ENCODE assay signal across 17 cellular contexts in the genomic region with DNA sequence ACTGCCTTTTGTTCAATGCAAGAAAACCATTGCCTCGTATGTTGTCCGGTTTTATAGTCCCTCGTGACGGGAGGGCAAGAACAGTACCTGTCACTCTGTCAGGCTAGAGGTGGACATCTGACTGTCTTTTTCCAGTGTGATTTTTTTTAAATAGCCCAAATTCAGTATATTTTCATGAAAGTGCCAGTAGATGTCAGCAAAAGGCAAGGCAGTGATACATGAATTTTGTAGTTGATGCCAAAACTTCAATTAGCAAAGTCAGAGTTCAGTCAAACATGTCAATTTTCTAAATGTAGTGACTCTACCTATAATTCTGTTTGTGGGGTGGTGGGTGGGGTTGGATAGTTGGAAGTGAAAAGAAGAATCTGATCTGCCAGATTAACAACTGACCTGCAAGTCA.
DNase-seq lines count a peak whose midpoint lies in the region; ATAC-seq, FAIRE-seq and TF ChIP-seq lines count a peak whose summit lies in the region.
"Had no signal": no experiment of that assay in that cellular context is flagged by ENCODE, and none has a peak within 500 bp of the region (broad histone marks: within the 10 kb centered on the region; RNA-seq: fewer than 3 reads in every experiment).

No MANE protein-coding gene starts in this region.

- H3F3A ChIP-seq in OCI-LY1 (ENCODE audit: insufficient read depth, low read length) = no peaks in the 10 kb centered on the region

- H4K20me1 ChIP-seq in H9 (ENCODE audit: control insufficient read depth, insufficient read depth, insufficient read length) (no peaks in the 10 kb centered on the region), OCI-LY1 (ENCODE audit: insufficient read depth, low read length) (no peaks in the 10 kb centered on the region), H1 (replicated peaks in 1 of 2; ENCODE audit: control insufficient read depth in 1 of 2, insufficient read depth in 2 of 2, low read length in 2 of 2) (no peaks in the 10 kb centered on the region)

- no peaks in the 10 kb centered on the region for H3K27me3 Mint-ChIP-seq in H9 (ENCODE audit: low read depth)
- H3K27me3 Mint-ChIP-seq: activated naive CD8-positive, alpha-beta T cell treated with anti-CD3 and anti-CD28 coated beads, Interleukin-2, amount 50 U/mL, for 24 hours; T-helper 17 cell had no signal

- WGBS in H9 (ENCODE audit: extremely low coverage, insufficient read length, low lambda C conversion rate) = no CpG with 5 or more reads among the region's 4 CpGs
- WGBS in H1 (ENCODE audit: extremely low coverage in 1 of 2, insufficient coverage in 1 of 2, insufficient read length in 1 of 2, insufficient replicate concordance in 2 of 2, low coverage in 1 of 2, low lambda C conversion rate in 2 of 2, missing lambda C conversion rate in 1 of 2), 2 experiments = 100% methylated on average over 4 of the region's 4 CpGs; no CpG with 5 or more reads in 1 of the 2 experiments
- 81 to 92% (median 89%) methylated on average over 4 of the region's 4 CpGs for whole genome bisulfite sequencing in small intestine, 3 donors

- no peak overlapping the region for H3K9ac ChIP-seq in H9 (ENCODE audit: extremely low read depth, insufficient read length, low read length)
- no peak overlapping the region for H3K9ac ChIP-seq in OCI-LY1 (ENCODE audit: low read length)
- no peak overlapping the region for H3K9ac ChIP-seq in H1 (replicated peaks in 1 of 4; ENCODE audit: extremely low read depth in 1 of 4, low read depth in 3 of 4, low read length in 3 of 4)

- no peaks in the 10 kb centered on the region for H3K9me2 ChIP-seq in OCI-LY1 (ENCODE audit: low read depth, low read length)

- H3K14ac ChIP-seq in H9 (ENCODE audit: insufficient read depth, low read length) (no peak overlapping the region), H1 (ENCODE audit: insufficient read length) (no peak overlapping the region)

- no peak overlapping the region for H3T11ph ChIP-seq in H9 (ENCODE audit: low read length)

- TF ChIP-seq CTCF in BE2C (IDR thresholded peaks at IDR 0.05; ENCODE audit: low read depth, low read length) (0 out of 2 replicates have a peak, but pooled peaks have one; percentile 4), H9 (conservative IDR thresholded peaks at IDR 0.05) (peak; percentile 38; the same call in 2 of the 3 replicates), OCI-LY1 (IDR thresholded peaks at IDR 0.05; ENCODE audit: low read length) (peak; percentile 39; the same call in 1 of the 2 replicates), H1 (IDR thresholded peaks at IDR 0.05; ENCODE audit: control extremely low read depth in 1 of 3, insufficient read depth in 1 of 3, low read depth in 1 of 3, low read length in 3 of 3) (peak in 1 of 3 experiments; percentile 24; a peak in 2 of 4 replicates)

- TF ChIP-seq POLR2A in H1 (IDR thresholded peaks at IDR 0.05; ENCODE audit: control extremely low read depth in 1 of 2, low read depth in 2 of 2, low read length in 2 of 2) = no peak

- H3K4me1 ChIP-seq in BE2C (no peaks in the 10 kb centered on the region), H9 (ENCODE audit: insufficient read depth, low read length) (no peaks in the 10 kb centered on the region; the same call in 1 of the 2 replicates), OCI-LY1 (ENCODE audit: insufficient read depth, low read length, severe bottlenecking) (no peaks in the 10 kb centered on the region), H1 (replicated peaks in 1 of 4; ENCODE audit: control insufficient read depth in 3 of 4, insufficient read depth in 4 of 4, low read length in 3 of 4) (0 out of 7 replicates have a peak, but pooled peaks cover 0 to 3% (median 0%) of the 10 kb centered on the region in 4 experiments), small intestine (ENCODE audit: control insufficient read depth in 2 of 2, insufficient read depth in 1 of 2, low read depth in 1 of 2, low read length in 1 of 2) (no peaks in the 10 kb centered on the region)
- H3K4me1 ChIP-seq: suprapubic skin had no signal

- H3K27ac Mint-ChIP-seq in H9 = no peak overlapping the region
- no peak overlapping the region for H3K27ac Mint-ChIP-seq in stimulated activated effector memory CD8-positive, alpha-beta T cell treated with anti-CD3 and anti-CD28 coated beads, Interleukin-12 subunit alpha, Interleukin-12 subunit beta, amount 100 ng/mL, for 72 hours
- H3K27ac Mint-ChIP-seq: activated naive CD8-positive, alpha-beta T cell treated with anti-CD3 and anti-CD28 coated beads, Interleukin-2, amount 50 U/mL, for 24 hours; activated T-cell treated with anti-CD3 and anti-CD28 coated beads, Interleukin-2, amount 50 U/mL, for 72 hours; T-helper 17 cell had no signal

- H3K18ac ChIP-seq in H9 (ENCODE audit: insufficient read length, low read depth, low read length) (no peak overlapping the region), H1 (ENCODE audit: extremely low read depth, low read length) (no peak overlapping the region)

- H2BK5ac ChIP-seq in H9 (ENCODE audit: insufficient read length, low read length) = no peak overlapping the region
- no peak overlapping the region for H2BK5ac ChIP-seq in H1 (ENCODE audit: low read depth, low read length)

- no peaks in the 10 kb centered on the region for H3K79me2 ChIP-seq in H9 (ENCODE audit: insufficient read depth, low read length)
- H3K79me2 ChIP-seq in OCI-LY1 (ENCODE audit: insufficient read depth, low read length) = no peaks in the 10 kb centered on the region
- no peaks in the 10 kb centered on the region for H3K79me2 ChIP-seq in H1 (ENCODE audit: control insufficient read depth in 1 of 2, insufficient read depth in 2 of 2, low read length in 2 of 2)

- H3K4me3 Mint-ChIP-seq in H9 = no peak overlapping the region
- no peak overlapping the region for H3K4me3 Mint-ChIP-seq in stimulated activated effector memory CD8-positive, alpha-beta T cell treated with anti-CD3 and anti-CD28 coated beads, Interleukin-12 subunit alpha, Interleukin-12 subunit beta, amount 100 ng/mL, for 72 hours
- H3K4me3 Mint-ChIP-seq: activated naive CD8-positive, alpha-beta T cell treated with anti-CD3 and anti-CD28 coated beads, Interleukin-2, amount 50 U/mL, for 24 hours; activated T-cell treated with anti-CD3 and anti-CD28 coated beads, Interleukin-2, amount 50 U/mL, for 72 hours; T-helper 17 cell had no signal

- no peak overlapping the region for H4K91ac ChIP-seq in H9 (ENCODE audit: insufficient read length, low read depth, low read length)
- no peak overlapping the region for H4K91ac ChIP-seq in H1 (replicated peaks; ENCODE audit: insufficient read length, low read length)

- no peak for ATAC-seq in stimulated activated effector memory CD8-positive, alpha-beta T cell treated with anti-CD3 and anti-CD28 coated beads, Interleukin-12 subunit alpha, Interleukin-12 subunit beta, amount 100 ng/mL, for 72 hours
- ATAC-seq: activated naive CD8-positive, alpha-beta T cell treated with anti-CD3 and anti-CD28 coated beads, Interleukin-2, amount 50 U/mL, for 24 hours; activated T-cell treated with anti-CD3 and anti-CD28 coated beads, Interleukin-2, amount 50 U/mL, for 72 hours; esophagus mucosa; left cardiac atrium; T-helper 17 cell had no signal

- H2BK15ac ChIP-seq in H9 (ENCODE audit: low read depth, low read length) (no peak overlapping the region), H1 (ENCODE audit: low read length) (no peak overlapping the region)

- TF ChIP-seq EP300 in H1 (IDR thresholded peaks at IDR 0.05; ENCODE audit: borderline replicate concordance in 1 of 2, low read depth in 2 of 2, low read length in 2 of 2) = no peak

- FAIRE-seq in H1 (lab: Jason Lieb, UNC) (no peak), small intestine (lab: Jason Lieb, UNC) (no peak)

- peaks cover 6 to 9% of the 10 kb centered on the region in 2 experiments for H3K4me1 Mint-ChIP-seq in H9
- H3K4me1 Mint-ChIP-seq in stimulated activated effector memory CD8-positive, alpha-beta T cell treated with anti-CD3 and anti-CD28 coated beads, Interleukin-12 subunit alpha, Interleukin-12 subunit beta, amount 100 ng/mL, for 72 hours = no peaks in the 10 kb centered on the region
- H3K4me1 Mint-ChIP-seq: activated naive CD8-positive, alpha-beta T cell treated with anti-CD3 and anti-CD28 coated beads, Interleukin-2, amount 50 U/mL, for 24 hours; T-helper 17 cell had no signal

- H3K4me3 ChIP-seq in BE2C (ENCODE audit: low read depth, low read length) (no peak overlapping the region), OCI-LY1 (ENCODE audit: low read depth, low read length, poor library complexity, severe bottlenecking) (no peak overlapping the region), H1 (ENCODE audit: extremely low read depth in 1 of 4, insufficient read depth in 2 of 4, low read depth in 3 of 4, low read length in 4 of 4) (no peak overlapping the region), small intestine (ENCODE audit: low read depth in 1 of 2, low read length in 2 of 2) (no peak overlapping the region)
- H3K4me3 ChIP-seq: suprapubic skin had no signal

- no peaks in the 10 kb centered on the region for H3K27me3 ChIP-seq in BE2C
- H3K27me3 ChIP-seq in H9 (ENCODE audit: insufficient read depth, low read length) = no peaks in the 10 kb centered on the region
- no peaks in the 10 kb centered on the region for H3K27me3 ChIP-seq in OCI-LY1 (ENCODE audit: insufficient read depth, low read length)
- H3K27me3 ChIP-seq in H1 (replicated peaks in 1 of 4; ENCODE audit: control insufficient read depth in 3 of 4, extremely low read depth in 1 of 4, insufficient read depth in 3 of 4, low read length in 3 of 4) = no peaks in the 10 kb centered on the region
- no peaks in the 10 kb centered on the region for H3K27me3 ChIP-seq in small intestine (ENCODE audit: control insufficient read depth in 2 of 2, insufficient read depth in 2 of 2, low read length in 2 of 2)
- H3K27me3 ChIP-seq: suprapubic skin had no signal

- H4K8ac ChIP-seq in H9 (replicated peaks; ENCODE audit: insufficient read length, low read depth, low read length) (no peak overlapping the region), H1 (ENCODE audit: extremely low read depth, insufficient read depth, low read length) (no peak overlapping the region)

- no peak overlapping the region for H3K4ac ChIP-seq in H9 (ENCODE audit: low read depth, low read length)
- no peak overlapping the region for H3K4ac ChIP-seq in H1 (replicated peaks; ENCODE audit: insufficient read length, low read depth, low read length)

- no peaks in the 10 kb centered on the region for H3K36me3 Mint-ChIP-seq in H9 (ENCODE audit: insufficient read depth in 1 of 3, low read depth in 3 of 3)
- H3K36me3 Mint-ChIP-seq in stimulated activated effector memory CD8-positive, alpha-beta T cell treated with anti-CD3 and anti-CD28 coated beads, Interleukin-12 subunit alpha, Interleukin-12 subunit beta, amount 100 ng/mL, for 72 hours = no peaks in the 10 kb centered on the region

- TF ChIP-seq RAD21 in H1 (IDR thresholded peaks at IDR 0.05 in 1 of 2, conservative IDR thresholded peaks at IDR 0.05 in 1 of 2; ENCODE audit: low read depth in 2 of 2, low read length in 2 of 2) = peak; percentile 54 to 64; a peak in 3 of 4 replicates

- no peak overlapping the region for H2BK12ac ChIP-seq in H9 (ENCODE audit: insufficient read length, low read depth, low read length)
- no peak overlapping the region for H2BK12ac ChIP-seq in H1 (ENCODE audit: low read depth, low read length)

- H3K9me3 ChIP-seq in BE2C (no peaks in the 10 kb centered on the region), H9 (ENCODE audit: control insufficient read depth, low read depth, low read length) (no peaks in the 10 kb centered on the region), OCI-LY1 (ENCODE audit: low read length) (no peaks in the 10 kb centered on the region), H1 (ENCODE audit: insufficient read depth in 2 of 2, low read depth in 1 of 2, low read length in 1 of 2) (no peaks in the 10 kb centered on the region), small intestine (ENCODE audit: control insufficient read depth, low read depth) (no peaks in the 10 kb centered on the region)
- H3K9me3 ChIP-seq: suprapubic skin had no signal

- H3K23me2 ChIP-seq in H9 (ENCODE audit: insufficient read length, low read depth, low read length, poor library complexity, severe bottlenecking) (no peaks in the 10 kb centered on the region), H1 (ENCODE audit: low read depth, low read length) (no peaks in the 10 kb centered on the region)

- H3K27ac ChIP-seq in H9 (ENCODE audit: insufficient read length, low read depth, low read length) = no peak overlapping the region
- no peak overlapping the region for H3K27ac ChIP-seq in OCI-LY1 (ENCODE audit: low read depth, low read length, poor library complexity, severe bottlenecking)
- no peak overlapping the region for H3K27ac ChIP-seq in H1 (ENCODE audit: low read depth, low read length)
- no peak overlapping the region for H3K27ac ChIP-seq in small intestine (ENCODE audit: low read depth in 1 of 2, low read length in 1 of 2)
- H3K27ac ChIP-seq: suprapubic skin had no signal

- H3K4me2 ChIP-seq in H9 (ENCODE audit: insufficient read depth, insufficient read length, low read length) = no peak overlapping the region
- H3K4me2 ChIP-seq in OCI-LY1 (ENCODE audit: low read length) = no peak overlapping the region
- H3K4me2 ChIP-seq in H1 (ENCODE audit: insufficient read depth in 1 of 2, low read depth in 2 of 2, low read length in 2 of 2) = no peak overlapping the region

- POLR2A ChIA-PET in H1 (lab: Charles Lee; ENCODE audit: partially characterized antibody) = no interaction called here

- H3K79me1 ChIP-seq in H9 (ENCODE audit: insufficient read depth, low read depth, low read length, poor library complexity, severe bottlenecking) (no peaks in the 10 kb centered on the region), H1 (ENCODE audit: low read depth, low read length) (no peaks in the 10 kb centered on the region)

- H2AFZ ChIP-seq in H9 (ENCODE audit: low read length) (no peak overlapping the region), OCI-LY1 (ENCODE audit: low read length) (no peak overlapping the region), H1 (ENCODE audit: low read length) (no peak overlapping the region)

- no peak overlapping the region for H3K56ac ChIP-seq in H9 (ENCODE audit: insufficient read length, low read depth, low read length)
- H3K56ac ChIP-seq in H1 (replicated peaks; ENCODE audit: insufficient read length, low read depth, low read length) = no peak overlapping the region

- H3K36me3 ChIP-seq in BE2C (no peaks in the 10 kb centered on the region), OCI-LY1 (ENCODE audit: insufficient read depth, low read length) (no peaks in the 10 kb centered on the region), H1 (ENCODE audit: control insufficient read depth in 2 of 4, insufficient read depth in 4 of 4, low read length in 3 of 4) (no peaks in the 10 kb centered on the region), small intestine (ENCODE audit: control insufficient read depth in 2 of 2, insufficient read depth in 2 of 2, low read length in 2 of 2) (no peaks in the 10 kb centered on the region)
- H3K36me3 ChIP-seq: suprapubic skin had no signal

- no peak overlapping the region for H2BK20ac ChIP-seq in H9 (ENCODE audit: low read depth, low read length, poor library complexity, severe bottlenecking)
- H2BK20ac ChIP-seq in H1 (ENCODE audit: low read length) = no peak overlapping the region

- no peaks in the 10 kb centered on the region; a peak in 1 of 5 replicates for H3K9me3 Mint-ChIP-seq in H9
- peaks cover 2% of the 10 kb centered on the region for H3K9me3 Mint-ChIP-seq in stimulated activated effector memory CD8-positive, alpha-beta T cell treated with anti-CD3 and anti-CD28 coated beads, Interleukin-12 subunit alpha, Interleukin-12 subunit beta, amount 100 ng/mL, for 72 hours
- H3K9me3 Mint-ChIP-seq: activated naive CD8-positive, alpha-beta T cell treated with anti-CD3 and anti-CD28 coated beads, Interleukin-2, amount 50 U/mL, for 24 hours had no signal

- CTCF ChIA-PET in H1 (lab: Charles Lee; ENCODE audit: partially characterized antibody) = interaction anchor here (0.7 to 2.6 kb wide), 3 partner anchors 8 to 834 kb away, joined by 3 to 12 read pairs (median 8); no protein-coding TSS in a partner anchor

- H2AK5ac ChIP-seq in H9 (ENCODE audit: insufficient read length, low read length) (no peak overlapping the region), H1 (ENCODE audit: low read depth, low read length) (no peak overlapping the region)

- H2BK120ac ChIP-seq in H9 (ENCODE audit: low read depth, low read length, poor library complexity, severe bottlenecking) (no peak overlapping the region), H1 (replicated peaks; ENCODE audit: low read depth, low read length) (no peak overlapping the region)

- no peak overlapping the region for H3K23ac ChIP-seq in H9 (ENCODE audit: insufficient read length, low read depth, low read length)
- no peak overlapping the region for H3K23ac ChIP-seq in H1 (ENCODE audit: insufficient read length)

- H4K5ac ChIP-seq in H9 (ENCODE audit: insufficient read length, low read depth, low read length) = no peak overlapping the region
- H4K5ac ChIP-seq in H1 (ENCODE audit: insufficient read length, low read depth, low read length) = no peak overlapping the region

- no peak for DNase-seq in BE2C
- DNase-seq in H9 = no peak
- DNase-seq in H1 (ENCODE audit: low read depth in 1 of 2, low spot score in 2 of 2) = no peak
- DNase-seq in stimulated activated naive CD4-positive, alpha-beta T cell treated with Interleukin-2 at 50 U/mL for 16 hours (lab: John Stamatoyannopoulos, UW) = no peak
- no peak for DNase-seq in stimulated activated effector memory CD8-positive, alpha-beta T cell treated with anti-CD3 and anti-CD28 coated beads, Interleukin-12 subunit alpha, Interleukin-12 subunit beta, amount 100 ng/mL, for 72 hours (ENCODE audit: low spot score in 2 of 2)
- no peak for DNase-seq in small intestine
- DNase-seq in GF-D8 (lab: John Stamatoyannopoulos, UW) = no peak
- DNase-seq: activated CD4-positive, alpha-beta T cell treated with anti-CD3 and anti-CD28 coated beads, Interleukin-2, amount 50 U/mL, for 1 hour; activated naive CD8-positive, alpha-beta T cell treated with anti-CD3 and anti-CD28 coated beads, Interleukin-2, amount 50 U/mL, for 24 hours; activated T-cell treated with anti-CD3 and anti-CD28 coated beads, Interleukin-2, amount 50 U/mL, for 72 hours; left cardiac atrium; posterior cingulate gyrus; stimulated activated CD4-positive, alpha-beta T cell treated with anti-CD3 and anti-CD28 coated beads, Interleukin-15, amount 100 ng/mL, for 24 hours; T-helper 17 cell had no signal
